ENCODE assay signal across 1 cellular context in genomic region chr2:197454923-197455322, GRCh38.
TF ChIP-seq lines count a peak whose summit lies in the region.

No MANE protein-coding gene starts in this region.

TF ChIP-seq in A549, 52 proteins besides CTCF, POLR2A, EP300 and RAD21 (continued from another document):
- TF ChIP-seq MAX (IDR thresholded peaks at IDR 0.05) (no peak), E2F6 (IDR thresholded peaks at IDR 0.05; ENCODE audit: borderline replicate concordance, low read depth) (no peak)
